ENCODE assay signal across 10 cellular contexts in genomic region chr12:89710873-89711179, GRCh38. TPM values are rescaled to one million over a fixed set of nuclear protein-coding genes. Genes with fewer than 3 reads are reported as not detected.
DNase-seq lines count a peak whose midpoint lies in the region; ATAC-seq and TF ChIP-seq lines count a peak whose summit lies in the region.
"Had no signal": no experiment of that assay in that cellular context is flagged by ENCODE, and none has a peak within 500 bp of the region (broad histone marks: within the 10 kb centered on the region; RNA-seq: fewer than 3 reads in every experiment).

No MANE protein-coding gene starts in this region.

- no peak overlapping the region for H2AFZ ChIP-seq in OCI-LY1 (ENCODE audit: low read length)
- peak overlapping the region; percentile 83 for H2AFZ ChIP-seq in neuron (ENCODE audit: low read depth, low read length)

- ATAC-seq in GM21515 (IDR thresholded peaks at IDR 0.05; ENCODE audit: unreplicated experiment) (no peak), GM21576 (IDR thresholded peaks at IDR 0.05; ENCODE audit: unreplicated experiment) (no peak), GM19467 (IDR thresholded peaks at IDR 0.05; ENCODE audit: unreplicated experiment) (no peak)

- H3F3A ChIP-seq in OCI-LY1 (ENCODE audit: insufficient read depth, low read length): no peaks in the 10 kb centered on the region

- H4K20me1 ChIP-seq in OCI-LY1 (ENCODE audit: insufficient read depth, low read length): no peaks in the 10 kb centered on the region

- CTCF ChIA-PET in Caco-2 (lab: Charles Lee): no interaction called here

- H3K4me2 ChIP-seq in OCI-LY1 (ENCODE audit: low read length): peak overlapping the region; percentile 73

- H3K9me3 ChIP-seq in Caco-2 (peaks cover 4% of the 10 kb centered on the region; the same call in 1 of the 2 replicates), OCI-LY1 (ENCODE audit: low read length) (peaks cover 13% of the 10 kb centered on the region; the same call in 1 of the 2 replicates), ectodermal cell (ENCODE audit: control insufficient read depth, low read length) (no peaks in the 10 kb centered on the region), neuron (ENCODE audit: low read length) (peaks cover 9% of the 10 kb centered on the region)

- POLR2A ChIA-PET in Caco-2 (lab: Charles Lee): no interaction called here

- no peaks in the 10 kb centered on the region; the same call in 1 of the 2 replicates for H3K36me3 ChIP-seq in Caco-2 (ENCODE audit: control insufficient read depth, insufficient read depth, low read length)
- peaks cover 9% of the 10 kb centered on the region for H3K36me3 ChIP-seq in OCI-LY1 (ENCODE audit: insufficient read depth, low read length)
- no peaks in the 10 kb centered on the region for H3K36me3 ChIP-seq in ectodermal cell (ENCODE audit: control insufficient read depth, insufficient read depth, low read length)
- no peaks in the 10 kb centered on the region for H3K36me3 ChIP-seq in neuron (ENCODE audit: insufficient read depth, low read length)

- no TSS peak for BruUV-seq in Caco-2 (replicated peaks; lab: Mats Ljungman, UMichigan)

- peak overlapping the region; percentile 73 for H3K27ac ChIP-seq in OCI-LY1 (ENCODE audit: low read depth, low read length, poor library complexity, severe bottlenecking)
- H3K27ac ChIP-seq in ectodermal cell (ENCODE audit: insufficient read depth, low read depth, low read length, poor library complexity, severe bottlenecking): no peak overlapping the region

- no peak for TF ChIP-seq CTCF in Caco-2 (IDR thresholded peaks at IDR 0.05; ENCODE audit: insufficient read depth in 1 of 2, low read depth in 1 of 2, low read length in 1 of 2, severe bottlenecking in 1 of 2, unreplicated experiment in 1 of 2)
- TF ChIP-seq CTCF in OCI-LY1 (IDR thresholded peaks at IDR 0.05; ENCODE audit: low read length): no peak

- H3K4me3 Mint-ChIP-seq in Caco-2 (ENCODE audit: unreplicated experiment): peak overlapping the region; percentile 79

- WGBS in ectodermal cell, 2 experiments: 90 to 91% methylated on average over 1 to 2 of the region's 2 CpGs

- no peak for DNase-seq in Caco-2
- DNase-seq in NCI-H1930 (lab: John Stamatoyannopoulos, UW): no peak
- DNase-seq: Right ventricle myocardium superior; stimulated activated CD4-positive, alpha-beta T cell treated with anti-CD3 and anti-CD28 coated beads, Interleukin-4, amount 100 ng/mL, for 1 hour had no signal

- H3K4me3 ChIP-seq in Caco-2 (ENCODE audit: low read depth, low read length) (no peak overlapping the region), OCI-LY1 (ENCODE audit: low read depth, low read length, poor library complexity, severe bottlenecking) (peak overlapping the region; percentile 92), ectodermal cell (ENCODE audit: insufficient read depth, low read depth, low read length) (peak overlapping the region; percentile 93), neuron (ENCODE audit: low read length) (peak overlapping the region; percentile 73)

- peak overlapping the region; percentile 91 for H3K27ac Mint-ChIP-seq in Caco-2 (ENCODE audit: unreplicated experiment)

- peak overlapping the region; percentile 92 for H3K9ac ChIP-seq in OCI-LY1 (ENCODE audit: low read length)

- intact Hi-C loops in Caco-2 (cut with micrococcal nuclease; ENCODE audit: unreplicated experiment): no loop called here

- H3K27me3 Mint-ChIP-seq in Caco-2 (ENCODE audit: insufficient read depth, unreplicated experiment): no peaks in the 10 kb centered on the region

- H3K4me1 ChIP-seq in Caco-2 (peaks cover 3% of the 10 kb centered on the region; the same call in 1 of the 2 replicates), OCI-LY1 (ENCODE audit: insufficient read depth, low read length, severe bottlenecking) (peaks cover 19% of the 10 kb centered on the region), ectodermal cell (ENCODE audit: control insufficient read depth, insufficient read depth, low read length) (no peaks in the 10 kb centered on the region), neuron (ENCODE audit: insufficient read depth, low read length) (peaks cover 17% of the 10 kb centered on the region)

- peaks cover 39% of the 10 kb centered on the region for H3K79me2 ChIP-seq in OCI-LY1 (ENCODE audit: insufficient read depth, low read length)

- no peaks in the 10 kb centered on the region for H3K9me2 ChIP-seq in OCI-LY1 (ENCODE audit: low read depth, low read length)

- peaks cover 9% of the 10 kb centered on the region for H3K4me1 Mint-ChIP-seq in Caco-2 (ENCODE audit: low read depth, unreplicated experiment)

- H3K36me3 Mint-ChIP-seq in Caco-2 (ENCODE audit: insufficient read depth, unreplicated experiment): peaks cover 15% of the 10 kb centered on the region

- H3K9me3 Mint-ChIP-seq in Caco-2 (ENCODE audit: unreplicated experiment): peaks cover 13% of the 10 kb centered on the region

- no peaks in the 10 kb centered on the region for H3K27me3 ChIP-seq in Caco-2 (replicated peaks; ENCODE audit: control insufficient read depth, insufficient read depth, low read length)
- no peaks in the 10 kb centered on the region for H3K27me3 ChIP-seq in OCI-LY1 (ENCODE audit: insufficient read depth, low read length)
- peaks cover 14% of the 10 kb centered on the region for H3K27me3 ChIP-seq in ectodermal cell (ENCODE audit: control insufficient read depth, insufficient read depth, low read length, poor library complexity, severe bottlenecking)
- no peaks in the 10 kb centered on the region for H3K27me3 ChIP-seq in neuron (ENCODE audit: insufficient read depth, low read length)

RNA-seq across cellular contexts. Expression of gene ATP2B1, which starts 2.2 kb away (rescaled TPM):
- 97.7 and 107 TPM in 2 replicates for total RNA-seq in Caco-2 (2022)
- 131 TPM for polyA plus RNA-seq in ectodermal cell (2013, experiment 1 of 4)
- 167 TPM for polyA plus RNA-seq in ectodermal cell (2013, experiment 2 of 4)
- 91.9 TPM for polyA plus RNA-seq in ectodermal cell (2013, experiment 3 of 4)
- 116 TPM for polyA plus RNA-seq in ectodermal cell (2013, experiment 4 of 4)
